Comparison of ENCODE assay signal across 24 cellular contexts in genomic region chr2:190977505-190977904, GRCh38. TPM values are rescaled to one million over a fixed set of nuclear protein-coding genes. Genes with fewer than 3 reads are reported as not detected.
DNase-seq lines count a peak whose midpoint lies in the region; ATAC-seq, FAIRE-seq and TF ChIP-seq lines count a peak whose summit lies in the region.
"Had no signal": no experiment of that assay in that cellular context is flagged by ENCODE, and none has a peak within 500 bp of the region (broad histone marks: within the 10 kb centered on the region; RNA-seq: fewer than 3 reads in every experiment).

No MANE protein-coding gene starts in this region.

- no peak for TF ChIP-seq EP300 in HepG2 (IDR thresholded peaks at IDR 0.05; ENCODE audit: low read depth in 2 of 2, low read length in 2 of 2)
- TF ChIP-seq EP300 in HepG2 (CRISPR knock-in tag; IDR thresholded peaks at IDR 0.05; ENCODE audit: borderline replicate concordance) = no peak

- H3K27ac ChIP-seq in HepG2 (ENCODE audit: extremely low read length, insufficient read depth, low read length) = no peak overlapping the region
- no peak overlapping the region for H3K27ac ChIP-seq in prostate gland
- H3K27ac ChIP-seq: ascending aorta, transverse colon had no signal

- H3K9me3 ChIP-seq in HepG2 (ENCODE audit: low read length) = no peaks in the 10 kb centered on the region
- H3K9me3 ChIP-seq in prostate gland = no peaks in the 10 kb centered on the region
- H3K9me3 ChIP-seq: ascending aorta, transverse colon had no signal

- H3K36me3 ChIP-seq in HepG2 (replicated peaks in 1 of 2; ENCODE audit: control insufficient read depth in 1 of 2, insufficient read depth in 2 of 2, low read length in 2 of 2) = peaks cover 40 to 92% of the 10 kb centered on the region in 2 experiments
- H3K36me3 ChIP-seq in prostate gland = peaks cover 9 to 14% of the 10 kb centered on the region in 2 donors

- no peaks in the 10 kb centered on the region for H3K27me3 Mint-ChIP-seq in activated naive CD4-positive, alpha-beta T cell treated with anti-CD3 and anti-CD28 coated beads, Interleukin-2, amount 10 ng/mL, durations not matched to agents 7 days and 5 days
- H3K27me3 Mint-ChIP-seq in activated CD8-positive, alpha-beta T cell treated with anti-CD3 and anti-CD28 coated beads for 36 hours = no peaks in the 10 kb centered on the region
- H3K27me3 Mint-ChIP-seq: naive B cell; progenitor cell of endocrine pancreas; stimulated activated naive CD8-positive, alpha-beta T cell treated with anti-CD3 and anti-CD28 coated beads, Interleukin-15, amount 100 ng/mL, for 72 hours had no signal

- no peak overlapping the region for H3K9ac ChIP-seq in HepG2 (ENCODE audit: insufficient read depth, low read depth, low read length)

- no peaks in the 10 kb centered on the region for H3K9me3 Mint-ChIP-seq in activated naive CD4-positive, alpha-beta T cell treated with anti-CD3 and anti-CD28 coated beads, Interleukin-2, amount 10 ng/mL, durations not matched to agents 7 days and 5 days
- no peaks in the 10 kb centered on the region for H3K9me3 Mint-ChIP-seq in activated CD8-positive, alpha-beta T cell treated with anti-CD3 and anti-CD28 coated beads for 36 hours
- no peaks in the 10 kb centered on the region for H3K9me3 Mint-ChIP-seq in stimulated activated effector memory CD8-positive, alpha-beta T cell treated with anti-CD3 and anti-CD28 coated beads, Interleukin-12 subunit alpha, Interleukin-12 subunit beta, amount 100 ng/mL, for 72 hours
- H3K9me3 Mint-ChIP-seq: naive B cell; stimulated activated naive CD8-positive, alpha-beta T cell treated with anti-CD3 and anti-CD28 coated beads, Interleukin-15, amount 100 ng/mL, for 72 hours had no signal

- no peak for FAIRE-seq in HepG2 (lab: Jason Lieb, UNC)

- no peak overlapping the region for H3K4me3 ChIP-seq in HepG2 (replicated peaks in 1 of 3; ENCODE audit: insufficient read depth in 1 of 3, low read depth in 2 of 3, low read length in 3 of 3)
- no peak overlapping the region for H3K4me3 ChIP-seq in prostate gland
- H3K4me3 ChIP-seq: ascending aorta, transverse colon had no signal

- no TSS peak for BruUV-seq in HepG2 (replicated peaks; lab: Mats Ljungman, UMichigan)

- H3K27ac Mint-ChIP-seq in activated naive CD4-positive, alpha-beta T cell treated with anti-CD3 and anti-CD28 coated beads, Interleukin-2, amount 10 ng/mL, durations not matched to agents 7 days and 5 days = peak overlapping the region; percentile 80
- peak overlapping the region; percentile 69 for H3K27ac Mint-ChIP-seq in activated CD8-positive, alpha-beta T cell treated with anti-CD3 and anti-CD28 coated beads for 36 hours
- peak overlapping the region; percentile 87 for H3K27ac Mint-ChIP-seq in stimulated activated effector memory CD8-positive, alpha-beta T cell treated with anti-CD3 and anti-CD28 coated beads, Interleukin-12 subunit alpha, Interleukin-12 subunit beta, amount 100 ng/mL, for 72 hours
- H3K27ac Mint-ChIP-seq: progenitor cell of endocrine pancreas had no signal

- H2AFZ ChIP-seq in HepG2 (ENCODE audit: low read length) = no peak overlapping the region

- DNase-seq in activated naive CD4-positive, alpha-beta T cell treated with anti-CD3 and anti-CD28 coated beads, Interleukin-2, amount 10 ng/mL, durations not matched to agents 7 days and 5 days = no peak
- DNase-seq in activated naive CD4-positive, alpha-beta T cell (lab: John Stamatoyannopoulos, UW) = no peak
- DNase-seq in activated CD8-positive, alpha-beta T cell treated with anti-CD3 and anti-CD28 coated beads for 36 hours = no peak
- DNase-seq in dermis blood vessel endothelial cell = peak; percentile 23
- DNase-seq in stimulated activated effector memory CD8-positive, alpha-beta T cell treated with anti-CD3 and anti-CD28 coated beads, Interleukin-12 subunit alpha, Interleukin-12 subunit beta, amount 100 ng/mL, for 72 hours (ENCODE audit: low spot score in 2 of 2) = no peak
- no peak for DNase-seq in erythroblast (lab: John Stamatoyannopoulos, UW)
- DNase-seq in HepG2 (ENCODE audit: low spot score) = no peak
- no peak for DNase-seq in prostate gland (ENCODE audit: low spot score)
- DNase-seq: activated CD4-positive, alpha-beta T cell treated with anti-CD3 and anti-CD28 coated beads, Interleukin-2, amount 50 U/mL, for 4 hours; DMS79 treated with DMSO at 0.1 percent for 48 hours; effector CD4-positive, alpha-beta T cell; H7; KBM-7; kidney glomerular epithelial cell; mesenchymal stem cell; naive B cell; NCI-H1694 treated with DMSO at 0.1 percent for 48 hours; NCI-H748 treated with DMSO at 0.1 percent for 48 hours; stimulated activated CD4-positive, alpha-beta T cell treated with anti-CD3 and anti-CD28 coated beads, Interleukin-2, amount 100 ng/mL, for 24 hours; stimulated activated naive CD8-positive, alpha-beta T cell treated with anti-CD3 and anti-CD28 coated beads, Interleukin-15, amount 100 ng/mL, for 72 hours; transverse colon had no signal

- H3K27me3 ChIP-seq in HepG2 (ENCODE audit: control insufficient read depth in 1 of 2, insufficient read depth in 2 of 2, low read length in 2 of 2) (no peaks in the 10 kb centered on the region), prostate gland (replicated peaks; ENCODE audit: insufficient read depth) (no peaks in the 10 kb centered on the region)
- H3K27me3 ChIP-seq: ascending aorta, transverse colon had no signal

- no peak for ATAC-seq in activated CD8-positive, alpha-beta T cell treated with anti-CD3 and anti-CD28 coated beads for 36 hours
- ATAC-seq in stimulated activated effector memory CD8-positive, alpha-beta T cell treated with anti-CD3 and anti-CD28 coated beads, Interleukin-12 subunit alpha, Interleukin-12 subunit beta, amount 100 ng/mL, for 72 hours = no peak
- ATAC-seq in HepG2 = no peak
- ATAC-seq: Right ventricle myocardium inferior; stimulated activated naive CD8-positive, alpha-beta T cell treated with anti-CD3 and anti-CD28 coated beads, Interleukin-15, amount 100 ng/mL, for 72 hours had no signal

- no peak for TF ChIP-seq RAD21 in HepG2 (CRISPR knock-in tag; IDR thresholded peaks at IDR 0.05)

- CTCF ChIA-PET in activated naive CD4-positive, alpha-beta T cell treated with anti-CD3 and anti-CD28 coated beads, Interleukin-2, amount 10 ng/mL, durations not matched to agents 7 days and 5 days (lab: Charles Lee) = no interaction called here
- CTCF ChIA-PET in activated CD8-positive, alpha-beta T cell treated with anti-CD3 and anti-CD28 coated beads for 36 hours (lab: Charles Lee) = interaction anchor here (1.0 kb wide), 1 partner anchor 30 kb away, joined by 5 read pairs; no protein-coding TSS in a partner anchor
- CTCF ChIA-PET in HepG2 (lab: Yijun Ruan, JAX; ENCODE audit: low intra/inter-chr PET ratio, low total read pairs) = no interaction called here

- H3K79me2 ChIP-seq in HepG2 (ENCODE audit: insufficient read depth, low read length) = no peaks in the 10 kb centered on the region

- TF ChIP-seq CTCF in activated CD8-positive, alpha-beta T cell treated with anti-CD3 and anti-CD28 coated beads for 36 hours (IDR thresholded peaks at IDR 0.05) = no peak
- no peak for TF ChIP-seq CTCF in HepG2 (CRISPR knock-in tag; IDR thresholded peaks at IDR 0.05)
- TF ChIP-seq CTCF in prostate gland (IDR thresholded peaks at IDR 0.05) = no peak

- intact Hi-C loops in activated CD8-positive, alpha-beta T cell treated with anti-CD3 and anti-CD28 coated beads for 36 hours (cut with micrococcal nuclease) = no loop called here
- intact Hi-C loops in HepG2 (cut with micrococcal nuclease; ENCODE audit: unreplicated experiment) (no loop called here), prostate gland (cut with DNase I) (no loop called here)

- POLR2A ChIA-PET in activated CD8-positive, alpha-beta T cell treated with anti-CD3 and anti-CD28 coated beads for 36 hours (lab: Charles Lee) = interaction anchor here (0.6 to 13.0 kb wide), 5 partner anchors 10 to 34 kb away, joined by 3 to 121 read pairs (median 4); no protein-coding TSS in a partner anchor
- POLR2A ChIA-PET in HepG2 (lab: Yijun Ruan, JAX) = interaction anchor here (1.1 kb wide), 1 partner anchor 43 kb away, joined by 3 read pairs; no protein-coding TSS in a partner anchor

- no peaks in the 10 kb centered on the region for H4K20me1 ChIP-seq in HepG2 (ENCODE audit: insufficient read depth, low read length)

- no peak overlapping the region for H3K4me2 ChIP-seq in HepG2 (ENCODE audit: low read depth, low read length)

- WGBS in HepG2 (ENCODE audit: low lambda C conversion rate) = 95% methylated on average over 5 of the region's 5 CpGs
- WGBS in prostate gland = 97% methylated on average over 5 of the region's 5 CpGs

- no peak for TF ChIP-seq POLR2A in erythroblast (IDR thresholded peaks at IDR 0.05; ENCODE audit: low read length)
- TF ChIP-seq POLR2A in HepG2 (IDR thresholded peaks at IDR 0.05; ENCODE audit: insufficient read depth in 1 of 2, low read depth in 2 of 2, low read length in 2 of 2) = no peak
- TF ChIP-seq POLR2A in prostate gland (IDR thresholded peaks at IDR 0.05) = no peak

- no peak overlapping the region for H3K4me3 Mint-ChIP-seq in activated naive CD4-positive, alpha-beta T cell treated with anti-CD3 and anti-CD28 coated beads, Interleukin-2, amount 10 ng/mL, durations not matched to agents 7 days and 5 days
- no peak overlapping the region for H3K4me3 Mint-ChIP-seq in activated CD8-positive, alpha-beta T cell treated with anti-CD3 and anti-CD28 coated beads for 36 hours
- no peak overlapping the region for H3K4me3 Mint-ChIP-seq in stimulated activated effector memory CD8-positive, alpha-beta T cell treated with anti-CD3 and anti-CD28 coated beads, Interleukin-12 subunit alpha, Interleukin-12 subunit beta, amount 100 ng/mL, for 72 hours
- H3K4me3 Mint-ChIP-seq: naive B cell; stimulated activated naive CD8-positive, alpha-beta T cell treated with anti-CD3 and anti-CD28 coated beads, Interleukin-15, amount 100 ng/mL, for 72 hours had no signal

- H3K36me3 Mint-ChIP-seq in activated naive CD4-positive, alpha-beta T cell treated with anti-CD3 and anti-CD28 coated beads, Interleukin-2, amount 10 ng/mL, durations not matched to agents 7 days and 5 days = peaks cover 88% of the 10 kb centered on the region
- peaks cover 89% of the 10 kb centered on the region for H3K36me3 Mint-ChIP-seq in activated CD8-positive, alpha-beta T cell treated with anti-CD3 and anti-CD28 coated beads for 36 hours (ENCODE audit: low read depth)
- peaks cover 100% of the 10 kb centered on the region for H3K36me3 Mint-ChIP-seq in stimulated activated effector memory CD8-positive, alpha-beta T cell treated with anti-CD3 and anti-CD28 coated beads, Interleukin-12 subunit alpha, Interleukin-12 subunit beta, amount 100 ng/mL, for 72 hours

- no peaks in the 10 kb centered on the region for H3K4me1 ChIP-seq in HepG2 (ENCODE audit: insufficient read depth, low read length)
- no peaks in the 10 kb centered on the region for H3K4me1 ChIP-seq in prostate gland (replicated peaks)

- in situ Hi-C loops in HepG2 (cut with HindIII; ENCODE audit: extremely low pct_ligation_motif_present, low pct_unique_long_range_greater_than_20kb) = no loop called here

- H3K4me1 Mint-ChIP-seq in activated naive CD4-positive, alpha-beta T cell treated with anti-CD3 and anti-CD28 coated beads, Interleukin-2, amount 10 ng/mL, durations not matched to agents 7 days and 5 days = peaks cover 72% of the 10 kb centered on the region
- peaks cover 52% of the 10 kb centered on the region for H3K4me1 Mint-ChIP-seq in activated CD8-positive, alpha-beta T cell treated with anti-CD3 and anti-CD28 coated beads for 36 hours (ENCODE audit: low read depth)
- peaks cover 12% of the 10 kb centered on the region for H3K4me1 Mint-ChIP-seq in stimulated activated effector memory CD8-positive, alpha-beta T cell treated with anti-CD3 and anti-CD28 coated beads, Interleukin-12 subunit alpha, Interleukin-12 subunit beta, amount 100 ng/mL, for 72 hours

RNA-seq across cellular contexts. Expression of gene STAT1, which starts 36.5 kb away (rescaled TPM):
- total RNA-seq in activated CD8-positive, alpha-beta T cell treated with anti-CD3 and anti-CD28 coated beads for 36 hours = 100 to 1,000 TPM; 293 to 311 TPM
- total RNA-seq in dermis blood vessel endothelial cell (68.6 and 120 TPM in 2 replicates), HepG2 (2016; rRNA removed; fragmentation: Illumina TruSeq; extraction: Trizol) (59.6 and 90.6 TPM in 2 replicates), prostate gland (10 to 100 TPM; 53.3 to 64.1 TPM)
- total RNA-seq in HepG2 (2016; cell fraction: cytosol; rRNA removed; fragmentation: Illumina TruSeq; extraction: Trizol; ENCODE audit: low read depth) = 5.1 and 7.1 TPM in 2 replicates
- 57.7 and 86.9 TPM in 2 replicates for total RNA-seq in HepG2 (2016; cell fraction: insoluble cytoplasmic fraction; rRNA removed; fragmentation: Illumina TruSeq; extraction: Trizol)
- 19.3 and 19.4 TPM in 2 replicates for total RNA-seq in HepG2 (2016; cell fraction: membrane; rRNA removed; fragmentation: Illumina TruSeq; extraction: Trizol)
- 57.3 and 58.4 TPM in 2 replicates for total RNA-seq in HepG2 (2016; cell fraction: nucleus; rRNA removed; fragmentation: Illumina TruSeq; extraction: Trizol)
- polyA plus RNA-seq in HepG2 (2011; rRNA removed) = 20.3 and 21.8 TPM in 2 replicates
- 13.9 and 15.2 TPM in 2 replicates for polyA plus RNA-seq in HepG2 (2011; cell fraction: cytosol; rRNA removed)
- polyA plus RNA-seq in HepG2 (2011; cell fraction: nucleus; rRNA removed) = 22.3 and 28.1 TPM in 2 replicates
- 24.4 and 28.8 TPM in 2 replicates for polyA plus RNA-seq in HepG2 (2012)
- 2.5 and 2.7 TPM in 2 replicates for polyA plus RNA-seq in HepG2 (2016; cell fraction: cytosol; fragmentation: Illumina TruSeq; extraction: Trizol; ENCODE audit: low read depth)
- polyA plus RNA-seq in HepG2 (2016; cell fraction: insoluble cytoplasmic fraction; fragmentation: Illumina TruSeq; extraction: Trizol; ENCODE audit: low read depth) = 75.4 and 77.9 TPM in 2 replicates
- 8.3 and 8.6 TPM in 2 replicates for polyA plus RNA-seq in HepG2 (2016; cell fraction: membrane; fragmentation: Illumina TruSeq; extraction: Trizol; ENCODE audit: low read depth)
- 42.8 and 45.3 TPM in 2 replicates for polyA plus RNA-seq in HepG2 (2016; cell fraction: nucleus; fragmentation: Illumina TruSeq; extraction: Trizol; ENCODE audit: insufficient read depth, low read depth)
- polyA minus RNA-seq in HepG2 (2011; rRNA and poly(A)+ RNA removed; ENCODE audit: low replicate concordance) = 57.6 and 62.6 TPM in 2 replicates
- polyA minus RNA-seq in HepG2 (2011; cell fraction: cytosol; rRNA and poly(A)+ RNA removed) = 30.3 and 34.4 TPM in 2 replicates
- 84.8 and 99.3 TPM in 2 replicates for polyA minus RNA-seq in HepG2 (2011; cell fraction: nucleus; rRNA and poly(A)+ RNA removed)
